Comparison of ENCODE assay signal across 8 cellular contexts in the genomic region with DNA sequence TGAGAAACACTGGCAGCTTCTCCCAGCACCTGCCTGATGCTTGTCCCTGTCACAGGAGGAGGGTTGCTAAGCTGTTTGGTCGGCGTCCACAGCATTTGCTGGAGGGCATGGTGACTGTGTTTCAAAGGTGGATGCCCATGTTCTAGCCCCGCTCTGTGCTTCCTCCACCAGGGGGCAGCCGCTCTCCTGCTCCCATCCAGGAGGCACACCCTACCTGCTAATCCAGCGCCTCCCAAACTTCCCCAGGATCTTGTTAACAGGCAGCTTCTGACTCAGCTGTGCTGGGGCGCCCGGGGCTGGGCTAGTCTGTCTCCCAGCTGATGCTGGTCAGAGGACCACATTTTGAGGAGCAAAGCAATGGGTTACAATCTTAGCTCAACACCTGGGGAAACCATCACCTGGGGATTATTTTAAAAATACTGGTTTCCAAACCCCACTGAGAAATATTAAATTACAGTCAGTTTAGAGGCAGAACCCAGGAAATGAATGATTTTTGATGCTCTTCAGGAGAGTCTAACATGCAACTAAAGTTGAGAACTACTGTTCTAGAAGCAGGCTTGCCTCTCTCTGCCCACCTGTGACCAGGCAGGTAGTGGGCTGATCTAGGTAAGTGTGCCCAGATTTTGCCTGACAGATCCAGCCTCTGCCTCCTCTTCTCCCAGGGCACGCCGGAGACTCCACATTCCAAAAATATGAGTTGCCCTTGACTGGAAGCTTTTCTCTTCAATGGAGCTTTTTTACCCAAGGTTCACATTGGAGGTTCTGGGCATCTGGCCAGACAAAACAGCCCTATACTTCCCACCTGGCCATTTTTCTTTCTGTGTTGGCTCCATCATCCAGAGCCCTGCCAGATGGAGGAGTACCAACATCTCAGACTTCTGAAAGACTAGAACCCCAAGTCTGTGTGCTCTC.
A peak's percentile ranks its signal among the peaks of the same experiment; 100 is the strongest.
DNase-seq lines count a peak whose midpoint lies in the region; ATAC-seq, FAIRE-seq and TF ChIP-seq lines count a peak whose summit lies in the region.

No MANE protein-coding gene starts in this region.

- H3K79me2 ChIP-seq in K562 (ENCODE audit: control insufficient read depth, insufficient read depth, low read length), result no peaks in the 10 kb centered on the region

- intact Hi-C loops in K562 (cut with micrococcal nuclease), result no loop called here

- no peak overlapping the region for H3K4me3 ChIP-seq in Peyer's patch
- no peak overlapping the region for H3K4me3 ChIP-seq in K562
- H3K4me3 ChIP-seq in lung, result no peak overlapping the region

- H3K27ac ChIP-seq in Peyer's patch, result no peak overlapping the region
- H3K27ac ChIP-seq in K562 (ENCODE audit: extremely low read depth, low read depth, low read length), result no peak overlapping the region
- no peak overlapping the region for H3K27ac ChIP-seq in lung (ENCODE audit: low read depth in 1 of 2, low read length in 1 of 2)

- H3K4me1 ChIP-seq in Peyer's patch (no peaks in the 10 kb centered on the region), K562 (replicated peaks in 1 of 2; ENCODE audit: control insufficient read depth in 2 of 2, insufficient read depth in 2 of 2, low read length in 2 of 2) (no peaks in the 10 kb centered on the region), lung (ENCODE audit: control insufficient read depth in 2 of 2, insufficient read depth in 2 of 2, low read length in 2 of 2) (no peaks in the 10 kb centered on the region)

- no peak overlapping the region for H3K4me2 ChIP-seq in K562 (ENCODE audit: insufficient read depth, low read length)

- CTCF ChIA-PET in K562 (lab: Yijun Ruan, JAX; ENCODE audit: low intra/inter-chr PET ratio), result no interaction called here

- H3K36me3 ChIP-seq in Peyer's patch (no peaks in the 10 kb centered on the region), K562 (ENCODE audit: control insufficient read depth, insufficient read depth, low read length) (no peaks in the 10 kb centered on the region), lung (ENCODE audit: control insufficient read depth in 2 of 2, insufficient read depth in 2 of 2, low read length in 2 of 2) (no peaks in the 10 kb centered on the region)

- H3K27me3 ChIP-seq in Peyer's patch (no peaks in the 10 kb centered on the region), K562 (ENCODE audit: control insufficient read depth in 2 of 2, insufficient read depth in 2 of 2, low read length in 2 of 2) (peaks cover 0 to 23% of the 10 kb centered on the region in 2 experiments; a peak in 2 of 5 replicates), lung (ENCODE audit: control insufficient read depth, insufficient read depth) (peaks cover 9% of the 10 kb centered on the region)

- DNase-seq in DMS114 treated with DMSO at 0.1 percent for 48 hours (lab: John Stamatoyannopoulos, UW; ENCODE audit: unreplicated experiment) (peak; percentile 1), Peyer's patch (peak; percentile 32 to 68 (median 65)), K562 (ENCODE audit: extremely low read depth in 1 of 4, low spot score in 3 of 4) (peak; percentile 43 to 65 (median 63)), lung (ENCODE audit: low spot score) (peak; percentile 61), urothelium cell line (ENCODE audit: low spot score) (peak; percentile 78), NCI-H128 (lab: John Stamatoyannopoulos, UW; ENCODE audit: unreplicated experiment) (no peak)

- H3K9me3 ChIP-seq in Peyer's patch, result no peaks in the 10 kb centered on the region
- no peaks in the 10 kb centered on the region for H3K9me3 ChIP-seq in K562 (replicated peaks; ENCODE audit: control insufficient read depth, insufficient read depth, low read depth, low read length)
- H3K9me3 ChIP-seq in lung (ENCODE audit: control insufficient read depth in 2 of 2, insufficient read depth in 1 of 2, low read length in 1 of 2), result no peaks in the 10 kb centered on the region

- no TSS peak for BruUV-seq in K562 (replicated peaks; lab: Mats Ljungman, UMichigan)

- H4K20me1 ChIP-seq in K562 (replicated peaks; ENCODE audit: control insufficient read depth, insufficient read depth, low read length), result no peaks in the 10 kb centered on the region

- FAIRE-seq in K562 (lab: Jason Lieb, UNC), result no peak
- FAIRE-seq in urothelium cell line (lab: Jason Lieb, UNC), result no peak

- peak; percentile 49 for ATAC-seq in HG02885 (IDR thresholded peaks at IDR 0.05; ENCODE audit: poor library complexity, unreplicated experiment)
- ATAC-seq in K562, result peak; percentile 85
- no peak for ATAC-seq in lung (ENCODE audit: insufficient read depth, low FRiP score)
- ATAC-seq in GM18909 (IDR thresholded peaks at IDR 0.05; ENCODE audit: poor library complexity, unreplicated experiment), result no peak

- TF ChIP-seq POLR2A in Peyer's patch (IDR thresholded peaks at IDR 0.05), result no peak
- no peak for TF ChIP-seq POLR2A in K562 (conservative IDR thresholded peaks at IDR 0.05)

- POLR2A ChIA-PET in K562 (lab: Yijun Ruan, JAX), result interaction anchor here (0.6 kb wide), 1 partner anchor 300 kb away, joined by 3 read pairs; no protein-coding TSS in a partner anchor

- no peak overlapping the region for H3K9ac ChIP-seq in K562 (ENCODE audit: insufficient read depth in 1 of 2, low read depth in 2 of 2, low read length in 2 of 2)

- H2AFZ ChIP-seq in K562 (ENCODE audit: low read depth, low read length), result no peak overlapping the region

- WGBS in K562 (ENCODE audit: insufficient coverage, low coverage, missing lambda C conversion rate), result 0% methylated on average over 5 of the region's 9 CpGs
- 22 to 23% methylated on average over 9 of the region's 9 CpGs for WGBS in lung, 2 donors

- peak in 1 of 2 experiments; percentile 25; a peak in 1 of 4 replicates for TF ChIP-seq RAD21 in K562 (CRISPR knock-in tag; conservative IDR thresholded peaks at IDR 0.05 in 1 of 2, IDR thresholded peaks at IDR 0.05 in 1 of 2)

- TF ChIP-seq CTCF in Peyer's patch (IDR thresholded peaks at IDR 0.05) (peak in 4 of 6 experiments; percentile 31 to 43 (median 39)), K562 (IDR thresholded peaks at IDR 0.05 in 2 of 3, conservative IDR thresholded peaks at IDR 0.05 in 1 of 3; ENCODE audit: insufficient read depth in 2 of 3, low read depth in 1 of 3, low read length in 3 of 3) (peak; percentile 56 to 60 (median 57)), lung (IDR thresholded peaks at IDR 0.05; ENCODE audit: control extremely low read depth, extremely low read depth) (no peak)

- in situ Hi-C loops in K562 (cut with MboI), result no loop called here

- TF ChIP-seq EP300 in K562 (IDR thresholded peaks at IDR 0.05; ENCODE audit: low read length), result no peak

- no peaks in the 10 kb centered on the region for H3K9me1 ChIP-seq in K562 (ENCODE audit: control insufficient read depth, insufficient read depth, low read length)

TF ChIP-seq in K562, 482 proteins besides CTCF, POLR2A, EP300 and RAD21:
- TF ChIP-seq SMC3 (conservative IDR thresholded peaks at IDR 0.05; ENCODE audit: insufficient read depth, low read depth, low read length) (0 out of 2 replicates have a peak, but pooled peaks have one; percentile 24), ZNF561 (CRISPR knock-in tag; conservative IDR thresholded peaks at IDR 0.05) (no peak)
- TF ChIP-seq, protein P1, sequence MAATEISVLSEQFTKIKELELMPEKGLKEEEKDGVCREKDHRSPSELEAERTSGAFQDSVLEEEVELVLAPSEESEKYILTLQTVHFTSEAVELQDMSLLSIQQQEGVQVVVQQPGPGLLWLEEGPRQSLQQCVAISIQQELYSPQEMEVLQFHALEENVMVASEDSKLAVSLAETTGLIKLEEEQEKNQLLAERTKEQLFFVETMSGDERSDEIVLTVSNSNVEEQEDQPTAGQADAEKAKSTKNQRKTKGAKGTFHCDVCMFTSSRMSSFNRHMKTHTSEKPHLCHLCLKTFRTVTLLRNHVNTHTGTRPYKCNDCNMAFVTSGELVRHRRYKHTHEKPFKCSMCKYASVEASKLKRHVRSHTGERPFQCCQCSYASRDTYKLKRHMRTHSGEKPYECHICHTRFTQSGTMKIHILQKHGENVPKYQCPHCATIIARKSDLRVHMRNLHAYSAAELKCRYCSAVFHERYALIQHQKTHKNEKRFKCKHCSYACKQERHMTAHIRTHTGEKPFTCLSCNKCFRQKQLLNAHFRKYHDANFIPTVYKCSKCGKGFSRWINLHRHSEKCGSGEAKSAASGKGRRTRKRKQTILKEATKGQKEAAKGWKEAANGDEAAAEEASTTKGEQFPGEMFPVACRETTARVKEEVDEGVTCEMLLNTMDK (IDR thresholded peaks at IDR 0.05; ENCODE audit: borderline replicate concordance, insufficient read depth, low read depth, low read length, poor library complexity, severe bottlenecking), result peak; percentile 20

Comparison
In these comparisons a context has a peak if more than half of its experiments do, and no peak if none do; other contexts are left out.
1. ATAC-seq: peak in HG02885 (single experiment) and K562 (single experiment); none in lung (single experiment) and GM18909 (single experiment).